1 cellular context compared by ENCODE assay signal in the genomic region with DNA sequence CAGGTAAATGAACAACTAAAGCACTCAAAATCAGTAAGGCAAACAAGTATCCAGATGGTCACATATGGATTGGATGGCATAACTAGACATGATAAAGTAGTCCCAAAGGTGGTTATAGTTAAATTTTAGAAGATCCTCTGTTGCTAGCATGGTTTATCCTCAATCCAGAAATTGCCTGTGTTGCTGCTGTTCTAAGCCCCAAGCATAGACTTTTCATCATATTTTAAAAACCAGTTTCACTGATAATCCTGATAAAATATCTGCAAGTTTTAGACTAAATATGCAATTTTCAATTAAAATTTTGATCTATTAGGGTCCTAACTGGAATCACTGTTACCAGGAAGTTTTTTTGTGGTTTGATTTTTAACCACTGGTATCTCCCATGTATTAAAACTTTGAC.
TF ChIP-seq lines count a peak whose summit lies in the region.

No MANE protein-coding gene starts in this region.

TF ChIP-seq in HCT116, 20 proteins besides CTCF, POLR2A, EP300 and RAD21 (continued from another document):
- TF ChIP-seq, protein P1, sequence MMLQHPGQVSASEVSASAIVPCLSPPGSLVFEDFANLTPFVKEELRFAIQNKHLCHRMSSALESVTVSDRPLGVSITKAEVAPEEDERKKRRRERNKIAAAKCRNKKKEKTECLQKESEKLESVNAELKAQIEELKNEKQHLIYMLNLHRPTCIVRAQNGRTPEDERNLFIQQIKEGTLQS (IDR thresholded peaks at IDR 0.05): no peak
- TF ChIP-seq TCF7L2 (IDR thresholded peaks at IDR 0.05; ENCODE audit: borderline replicate concordance, extremely low read depth, insufficient read depth, insufficient read length) (no peak), FOSL1 (IDR thresholded peaks at IDR 0.05; ENCODE audit: low read depth) (no peak), ELF1 (IDR thresholded peaks at IDR 0.05; ENCODE audit: borderline replicate concordance, low read depth) (no peak), CEBPB (IDR thresholded peaks at IDR 0.05; ENCODE audit: low read depth) (no peak)
